In genomic region chr3:59821274-59821673, GRCh38 we compare ENCODE assay signal across 12 cellular contexts.
"Had no signal": no experiment of that assay in that cellular context is flagged by ENCODE, and none has a peak within 500 bp of the region (broad histone marks: within the 10 kb centered on the region; RNA-seq: fewer than 3 reads in every experiment).

No MANE protein-coding gene starts in this region.

- H3K4me1 ChIP-seq: body of pancreas, thyroid gland had no signal

- H3K27me3 ChIP-seq: body of pancreas, right atrium auricular region, thyroid gland, uterus had no signal

- DNase-seq: activated naive CD4-positive, alpha-beta T cell treated with anti-CD3 and anti-CD28 coated beads, Interleukin-2, amount 10 ng/mL, durations not matched to agents 7 days and 5 days; body of pancreas; cerebellar nuclear complex; dermis blood vessel endothelial cell; naive thymus-derived CD4-positive, alpha-beta T cell; posterior cingulate gyrus; thyroid gland; uterus had no signal

- H3K27ac ChIP-seq: body of pancreas, right atrium auricular region, thyroid gland, uterus had no signal

- H3K9me3 ChIP-seq: body of pancreas, right atrium auricular region, thyroid gland, uterus had no signal

- H3K36me3 ChIP-seq: right atrium auricular region, thyroid gland, uterus had no signal

- H3K27ac Mint-ChIP-seq: activated naive CD4-positive, alpha-beta T cell treated with anti-CD3 and anti-CD28 coated beads, Interleukin-2, amount 10 ng/mL, durations not matched to agents 7 days and 5 days; activated T-helper 2 cell treated with anti-CD3 and anti-CD28 coated beads, Interferon-gamma antibody, Interleukin-2, Interleukin-4, amounts not matched to agents 10 μg/mL and 5 μg/mL and 100 μg/mL, durations not matched to agents 14 hours and 24 hours and 36 hours had no signal

- H3K4me3 ChIP-seq: body of pancreas, lung, right atrium auricular region, smooth muscle cell, thyroid gland, uterus had no signal

- H3K27me3 Mint-ChIP-seq: activated naive CD4-positive, alpha-beta T cell treated with anti-CD3 and anti-CD28 coated beads, Interleukin-2, amount 10 ng/mL, durations not matched to agents 7 days and 5 days; naive thymus-derived CD4-positive, alpha-beta T cell had no signal

- H3K4me3 Mint-ChIP-seq: activated naive CD4-positive, alpha-beta T cell treated with anti-CD3 and anti-CD28 coated beads, Interleukin-2, amount 10 ng/mL, durations not matched to agents 7 days and 5 days had no signal
